In genomic region chr14:71486274-71486673, GRCh38 we compare ENCODE assay signal across 17 cellular contexts.
"Had no signal": no experiment of that assay in that cellular context is flagged by ENCODE, and none has a peak within 500 bp of the region (broad histone marks: within the 10 kb centered on the region; RNA-seq: fewer than 3 reads in every experiment).

No MANE protein-coding gene starts in this region.

- H3K9me3 Mint-ChIP-seq: activated naive CD4-positive, alpha-beta T cell treated with anti-CD3 and anti-CD28 coated beads, Interleukin-2, amount 50 U/mL, for 24 hours; activated T-cell treated with anti-CD3 and anti-CD28 coated beads, Interleukin-2, amount 50 U/mL, for 24 hours; naive thymus-derived CD4-positive, alpha-beta T cell; T-helper 2 cell treated with Interferon-gamma antibody and Interleukin-4, amounts not matched to agents 5 μg/mL and 100 μg/mL, for 36 hours had no signal

- H3K4me3 ChIP-seq: breast epithelium, colonic mucosa, gastroesophageal sphincter, prostate gland, tibial nerve had no signal

- H3K4me3 Mint-ChIP-seq: activated naive CD4-positive, alpha-beta T cell treated with anti-CD3 and anti-CD28 coated beads, Interleukin-2, amount 50 U/mL, for 24 hours; activated T-cell treated with anti-CD3 and anti-CD28 coated beads, Interleukin-2, amount 50 U/mL, for 24 hours; naive thymus-derived CD4-positive, alpha-beta T cell; T-helper 2 cell treated with Interferon-gamma antibody and Interleukin-4, amounts not matched to agents 5 μg/mL and 100 μg/mL, for 36 hours had no signal

- H3K36me3 ChIP-seq: breast epithelium, colonic mucosa, gastroesophageal sphincter, prostate gland, tibial nerve had no signal

- H3K27ac ChIP-seq: breast epithelium, colonic mucosa, gastroesophageal sphincter, prostate gland had no signal

- ATAC-seq: gastroesophageal sphincter; naive thymus-derived CD4-positive, alpha-beta T cell had no signal

- H3K27ac Mint-ChIP-seq: activated naive CD4-positive, alpha-beta T cell treated with anti-CD3 and anti-CD28 coated beads, Interleukin-2, amount 50 U/mL, for 24 hours; activated T-cell treated with anti-CD3 and anti-CD28 coated beads, Interleukin-2, amount 50 U/mL, for 24 hours; T-helper 2 cell treated with Interferon-gamma antibody and Interleukin-4, amounts not matched to agents 5 μg/mL and 100 μg/mL, for 36 hours had no signal

- DNase-seq: activated CD4-positive, alpha-beta T cell treated with anti-CD3 and anti-CD28 coated beads, Interleukin-2, amount 50 U/mL, for 4 hours; activated CD4-positive, CD25-positive, alpha-beta regulatory T cell treated with anti-CD3 and anti-CD28 coated beads, Interleukin-2, amount 50 U/mL, for 72 hours; activated effector memory CD4-positive, alpha-beta T cell treated with Interleukin-2 at 50 U/mL for 16 hours; activated T-cell treated with anti-CD3 and anti-CD28 coated beads, Interleukin-2, amount 50 U/mL, for 24 hours; colonic mucosa; kidney glomerular epithelial cell; midbrain; naive thymus-derived CD4-positive, alpha-beta T cell; stimulated activated CD4-positive, alpha-beta T cell treated with anti-CD3 and anti-CD28 coated beads, Interleukin-4, amount 100 ng/mL, for 1 hour; stimulated activated CD8-positive, alpha-beta memory T cell treated with anti-CD3 and anti-CD28 coated beads, Interleukin-4, amount 100 ng/mL, for 48 hours; SW 1271 had no signal

- H3K9me3 ChIP-seq: breast epithelium, colonic mucosa, gastroesophageal sphincter, prostate gland, tibial nerve had no signal

- H3K27me3 ChIP-seq: breast epithelium, colonic mucosa, gastroesophageal sphincter, tibial nerve had no signal

- H3K27me3 Mint-ChIP-seq: activated naive CD4-positive, alpha-beta T cell treated with anti-CD3 and anti-CD28 coated beads, Interleukin-2, amount 50 U/mL, for 24 hours; activated T-cell treated with anti-CD3 and anti-CD28 coated beads, Interleukin-2, amount 50 U/mL, for 24 hours; naive thymus-derived CD4-positive, alpha-beta T cell had no signal

- H3K4me1 ChIP-seq: breast epithelium, colonic mucosa, prostate gland had no signal
